In genomic region chr1:155078496-155079209, GRCh38 we compare ENCODE assay signal across 8 cellular contexts.
A peak's percentile ranks its signal among the peaks of the same experiment; 100 is the strongest.
DNase-seq lines count a peak whose midpoint lies in the region; ATAC-seq lines count a peak whose summit lies in the region.

Gene EFNA3 (plus strand): TSS chr1:155078837. CDS start chr1:155078942, 105 bp downstream.

- peak within 1 kb of the TSS; percentile 30 for H3K9ac ChIP-seq in mucosa of stomach (ENCODE audit: low read length)

- peaks cover 38% of the 10 kb centered on the region for H3K27me3 Mint-ChIP-seq in stimulated activated naive CD8-positive, alpha-beta T cell treated with anti-CD3 and anti-CD28 coated beads, Interleukin-15, Interleukin-2, amounts not matched to agents 100 ng/mL and 50 ng/mL, for 24 hours

- no peaks in the 10 kb centered on the region for H3K9me3 Mint-ChIP-seq in stimulated activated naive CD8-positive, alpha-beta T cell treated with anti-CD3 and anti-CD28 coated beads, Interleukin-15, Interleukin-2, amounts not matched to agents 100 ng/mL and 50 ng/mL, for 24 hours

- no peak within 1 kb of the TSS for H3K27ac Mint-ChIP-seq in stimulated activated naive CD8-positive, alpha-beta T cell treated with anti-CD3 and anti-CD28 coated beads, Interleukin-15, Interleukin-2, amounts not matched to agents 100 ng/mL and 50 ng/mL, for 24 hours

- peak within 1 kb of the TSS; percentile 66 for H3K4me3 Mint-ChIP-seq in stimulated activated naive CD8-positive, alpha-beta T cell treated with anti-CD3 and anti-CD28 coated beads, Interleukin-15, Interleukin-2, amounts not matched to agents 100 ng/mL and 50 ng/mL, for 24 hours

- peaks cover 61% of the 10 kb centered on the region for H3K4me1 ChIP-seq in mucosa of stomach (ENCODE audit: control insufficient read depth, insufficient read depth, low read length)

- no peaks in the 10 kb centered on the region for H3K36me3 Mint-ChIP-seq in stimulated activated naive CD8-positive, alpha-beta T cell treated with anti-CD3 and anti-CD28 coated beads, Interleukin-15, Interleukin-2, amounts not matched to agents 100 ng/mL and 50 ng/mL, for 24 hours (ENCODE audit: low read depth)

- DNase-seq in NCI-H524 (lab: John Stamatoyannopoulos, UW) (peak; percentile 33 to 58), NCI-H524 treated with DMSO at 0.1 percent for 48 hours (lab: John Stamatoyannopoulos, UW) (no peak), NCI-H2171 treated with DMSO at 0.1 percent for 48 hours (lab: John Stamatoyannopoulos, UW) (peak; percentile 79), epidermal melanocyte (ENCODE audit: insufficient read length, low spot score) (peak; percentile 89)
- DNase-seq in activated CD8-positive, alpha-beta memory T cell treated with anti-CD3 and anti-CD28 coated beads, Interleukin-2, amount 50 U/mL, for 4 hours = peak; percentile 68

- H3K9me3 ChIP-seq in mucosa of stomach (ENCODE audit: control insufficient read depth, low read length) = no peaks in the 10 kb centered on the region

- H3K27me3 ChIP-seq in mucosa of stomach (ENCODE audit: control insufficient read depth, insufficient read depth, low read length) = peaks cover 47% of the 10 kb centered on the region

- H3K4me3 ChIP-seq in mucosa of stomach (ENCODE audit: low read length) = no peak within 1 kb of the TSS

- H3K36me3 ChIP-seq in mucosa of stomach (ENCODE audit: control insufficient read depth, insufficient read depth, low read length) = no peaks in the 10 kb centered on the region

- peaks cover 36% of the 10 kb centered on the region for H3K4me1 Mint-ChIP-seq in stimulated activated naive CD8-positive, alpha-beta T cell treated with anti-CD3 and anti-CD28 coated beads, Interleukin-15, Interleukin-2, amounts not matched to agents 100 ng/mL and 50 ng/mL, for 24 hours (ENCODE audit: low read depth)

- ATAC-seq in HG03460 (IDR thresholded peaks at IDR 0.05; ENCODE audit: unreplicated experiment) = no peak
